27 cellular contexts compared by ENCODE assay signal in the genomic region with DNA sequence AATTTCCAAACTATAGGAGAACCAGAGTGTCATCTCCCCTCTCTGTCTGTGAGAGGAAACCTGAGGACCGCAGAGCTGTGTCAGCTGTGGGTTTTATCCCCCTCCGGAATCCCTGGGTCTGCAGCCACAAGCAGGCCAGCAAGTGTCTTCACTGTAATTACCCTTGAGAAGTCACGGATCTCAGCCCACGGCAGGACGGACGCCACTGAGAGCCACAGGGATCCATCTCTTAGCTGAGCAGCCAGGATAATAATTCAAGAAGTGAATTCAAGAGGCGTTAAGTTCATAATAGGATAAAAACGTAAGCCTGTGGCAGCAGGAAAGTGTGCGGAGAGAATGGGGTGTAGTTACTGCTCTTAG.
"Had no signal": no experiment of that assay in that cellular context is flagged by ENCODE, and none has a peak within 500 bp of the region (broad histone marks: within the 10 kb centered on the region; RNA-seq: fewer than 3 reads in every experiment).

No MANE protein-coding gene starts in this region.

- H3K36me3 ChIP-seq: ascending aorta, cardiac muscle cell, colonic mucosa, left lung, neutrophil, right lobe of liver, vagina had no signal

- H3K4me3 ChIP-seq: ascending aorta, cardiac muscle cell, colonic mucosa, left lung, lung, right lobe of liver, vagina had no signal

- H3K9me3 ChIP-seq: ascending aorta, colonic mucosa, left lung, neutrophil, right lobe of liver, vagina had no signal

- H3K27me3 ChIP-seq: ascending aorta, cardiac muscle cell, colonic mucosa, right lobe of liver, vagina had no signal

- H3K27ac ChIP-seq: ascending aorta, cardiac muscle cell, colonic mucosa, left lung, neutrophil, right lobe of liver, vagina, VCaP had no signal

- H3K4me1 ChIP-seq: ascending aorta, colonic mucosa, left lung, right lobe of liver had no signal

- ATAC-seq: left lung; natural killer cell; right lobe of liver; stimulated activated memory B cell treated with anti-CD40 and anti-IgM and Interleukin-4, amounts not matched to agents 10 μg/mL and 1 μg/mL and 100 μg/mL, for 72 hours; stimulated activated naive CD8-positive, alpha-beta T cell treated with anti-CD3 and anti-CD28 coated beads, Interleukin-15, amount 100 ng/mL, for 72 hours had no signal

- DNase-seq: activated CD4-positive, alpha-beta memory T cell treated with anti-CD3 and anti-CD28 coated beads for 36 hours; activated CD4-positive, alpha-beta T cell treated with anti-CD3 and anti-CD28 coated beads for 4 hours; activated CD8-positive, alpha-beta memory T cell treated with anti-CD3 and anti-CD28 coated beads, Interleukin-2, amount 50 U/mL, for 4 hours; activated gamma-delta T cell; activated naive CD4-positive, alpha-beta T cell treated with anti-CD3 and anti-CD28 coated beads, Interleukin-2, amount 10 ng/mL, durations not matched to agents 7 days and 5 days; activated naive CD8-positive, alpha-beta T cell treated with anti-CD3 and anti-CD28 coated beads, Interleukin-2, amount 10 ng/mL, durations not matched to agents 7 days and 5 days; activated T-cell treated with anti-CD3 and anti-CD28 coated beads, Interleukin-2, amount 50 U/mL, for 1 hour; cerebellar nuclear complex; colonic mucosa; effector memory CD4-positive, alpha-beta T cell; mesendoderm; natural killer cell; small intestine; stimulated activated CD4-positive, alpha-beta T cell treated with anti-CD3 and anti-CD28 coated beads, Interleukin-4, amount 100 ng/mL, for 4 hours; stimulated activated CD8-positive, alpha-beta memory T cell treated with anti-CD3 and anti-CD28 coated beads, Interleukin-4, amount 100 ng/mL, for 48 hours; stimulated activated naive CD8-positive, alpha-beta T cell treated with anti-CD3 and anti-CD28 coated beads, Interleukin-15, amount 100 ng/mL, for 72 hours; substantia nigra; T-helper 9 cell had no signal
